12 cellular contexts compared by ENCODE assay signal in genomic region chr3:112646623-112647022, GRCh38. TPM values are rescaled to one million over a fixed set of nuclear protein-coding genes. Genes with fewer than 3 reads are reported as not detected.
DNase-seq lines count a peak whose midpoint lies in the region; TF ChIP-seq lines count a peak whose summit lies in the region.
"Had no signal": no experiment of that assay in that cellular context is flagged by ENCODE, and none has a peak within 500 bp of the region (broad histone marks: within the 10 kb centered on the region; RNA-seq: fewer than 3 reads in every experiment).

No MANE protein-coding gene starts in this region.

- peak overlapping the region; percentile 21; the same call in 1 of the 2 replicates for H3K9ac ChIP-seq in GM23248

- no peaks in the 10 kb centered on the region for H3K9me3 Mint-ChIP-seq in dendritic cell treated with granulocyte-macrophage colony-stimulating factor and Interleukin-4, amounts not matched to agents 40 ng/mL and 50 ng/mL, for 4 days

- no peak overlapping the region for H3K4me3 Mint-ChIP-seq in dendritic cell treated with granulocyte-macrophage colony-stimulating factor and Interleukin-4, amounts not matched to agents 40 ng/mL and 50 ng/mL, for 4 days

- H3K79me2 ChIP-seq in GM23248 (ENCODE audit: insufficient read depth): peaks cover 48% of the 10 kb centered on the region
- H3K79me2 ChIP-seq in osteoblast (ENCODE audit: insufficient read depth, low read length): no peaks in the 10 kb centered on the region

- no peak for TF ChIP-seq CTCF in osteoblast (IDR thresholded peaks at IDR 0.05; ENCODE audit: extremely low read depth, low read depth, low read length)

- H2AFZ ChIP-seq in GM23248 (no peak overlapping the region), osteoblast (ENCODE audit: low read length) (no peak overlapping the region)

- intact Hi-C loops in dendritic cell treated with granulocyte-macrophage colony-stimulating factor and Interleukin-4, amounts not matched to agents 40 ng/mL and 50 ng/mL, for 4 days (cut with micrococcal nuclease): loop anchor here (5.0 kb wide), 1 partner anchor 36 kb away; no protein-coding TSS in a partner anchor

- H3K9me3 ChIP-seq in GM23248 (ENCODE audit: low read depth): no peaks in the 10 kb centered on the region
- H3K9me3 ChIP-seq in osteoblast (ENCODE audit: low read depth, low read length): no peaks in the 10 kb centered on the region
- H3K9me3 ChIP-seq: pancreas had no signal

- peaks cover 51% of the 10 kb centered on the region for H3K4me1 Mint-ChIP-seq in dendritic cell treated with granulocyte-macrophage colony-stimulating factor and Interleukin-4, amounts not matched to agents 40 ng/mL and 50 ng/mL, for 4 days (ENCODE audit: low read depth)

- 68 to 72% methylated on average over 7 of the region's 7 CpGs for WGBS in GM23248 (ENCODE audit: low coverage in 1 of 2, low lambda C conversion rate in 2 of 2, missing lambda C conversion rate in 2 of 2), 2 experiments

- peaks cover 13% of the 10 kb centered on the region for H3K27me3 Mint-ChIP-seq in dendritic cell treated with granulocyte-macrophage colony-stimulating factor and Interleukin-4, amounts not matched to agents 40 ng/mL and 50 ng/mL, for 4 days

- H3K27ac Mint-ChIP-seq in dendritic cell treated with granulocyte-macrophage colony-stimulating factor and Interleukin-4, amounts not matched to agents 40 ng/mL and 50 ng/mL, for 4 days: peak overlapping the region; percentile 9

- peak overlapping the region; percentile 98 for H3K27ac ChIP-seq in GM23248
- peak overlapping the region; percentile 67 for H3K27ac ChIP-seq in osteoblast (ENCODE audit: low read depth, low read length)
- H3K27ac ChIP-seq: pancreas, WERI-Rb-1 had no signal

- DNase-seq in GM23248 (no peak), M059J (ENCODE audit: low read depth) (peak; percentile 48), osteoblast (ENCODE audit: insufficient read length, low spot score, missing footprints) (peak; percentile 19), globus pallidus (ENCODE audit: low spot score) (no peak), T-helper 1 cell (no peak), NCI-H2227 treated with DMSO at 0.1 percent for 48 hours (lab: John Stamatoyannopoulos, UW) (no peak)
- no peak for DNase-seq in effector CD4-positive, alpha-beta T cell
- DNase-seq: activated gamma-delta T cell treated with Interleukin-2 at 50 U/mL for 16 hours; pancreas; stimulated activated CD4-positive, alpha-beta T cell treated with anti-CD3 and anti-CD28 coated beads, Interleukin-15, amount 100 ng/mL, for 24 hours; WERI-Rb-1 had no signal

- H4K20me1 ChIP-seq in GM23248 (ENCODE audit: insufficient read depth) (no peaks in the 10 kb centered on the region), osteoblast (ENCODE audit: insufficient read depth, low read length) (no peaks in the 10 kb centered on the region)

- H3K4me1 ChIP-seq in GM23248 (ENCODE audit: insufficient read depth) (peaks cover 84% of the 10 kb centered on the region), osteoblast (ENCODE audit: insufficient read depth, low read length) (peaks cover 77% of the 10 kb centered on the region)

- in situ Hi-C loops in GM23248 (cut with MboI): loop anchor here (10.0 kb wide), 1 partner anchor 338 kb away; no protein-coding TSS in a partner anchor

- H3K27me3 ChIP-seq in GM23248 (replicated peaks; ENCODE audit: insufficient read depth) (no peaks in the 10 kb centered on the region), osteoblast (ENCODE audit: insufficient read depth, low read length) (no peaks in the 10 kb centered on the region)
- H3K27me3 ChIP-seq: pancreas had no signal

- H3K4me3 ChIP-seq in GM23248 (no peak overlapping the region; the same call in 1 of the 2 replicates), osteoblast (ENCODE audit: insufficient read depth, low read length) (no peak overlapping the region)
- H3K4me3 ChIP-seq: pancreas had no signal

- H3K4me2 ChIP-seq in GM23248 (ENCODE audit: unreplicated experiment) (peak overlapping the region; percentile 36), osteoblast (ENCODE audit: insufficient read depth, low read length) (peak overlapping the region; percentile 49)

- H3F3A ChIP-seq in GM23248 (ENCODE audit: insufficient read depth): peaks cover 66% of the 10 kb centered on the region

- H3K36me3 Mint-ChIP-seq in dendritic cell treated with granulocyte-macrophage colony-stimulating factor and Interleukin-4, amounts not matched to agents 40 ng/mL and 50 ng/mL, for 4 days (ENCODE audit: low read depth): no peaks in the 10 kb centered on the region

- H3K9me2 ChIP-seq in GM23248 (ENCODE audit: insufficient read depth): no peaks in the 10 kb centered on the region

- no peaks in the 10 kb centered on the region for H3K36me3 ChIP-seq in GM23248 (ENCODE audit: low read depth)
- H3K36me3 ChIP-seq in osteoblast (ENCODE audit: insufficient read depth, low read length): no peaks in the 10 kb centered on the region
- H3K36me3 ChIP-seq: pancreas, WERI-Rb-1 had no signal

RNA-seq across cellular contexts. Expression of gene CCDC80, which starts 5.7 kb away (rescaled TPM):
- total RNA-seq in GM23248 (2014; rRNA removed; shearing (Covaris generic)): 1,174 and 1,238 TPM in 2 replicates
- 2,200 and 2,264 TPM in 2 replicates for polyA plus RNA-seq in GM23248 (2016; fragmentation: Nextera tagmentation; extraction: Ambion mirVana)
- 136 and 288 TPM in 2 replicates for total RNA-seq in M059J (2014; rRNA removed; shearing (Covaris generic))
- 564 and 657 TPM in 2 replicates for total RNA-seq in osteoblast

Comparison
In these comparisons a context has a peak if more than half of its experiments do, and no peak if none do; other contexts are left out.
1. DNase-seq: peak in M059J (single experiment) and osteoblast (single experiment); none in GM23248 (single experiment), globus pallidus (single experiment), T-helper 1 cell (0 of 5), NCI-H2227 treated with DMSO at 0.1 percent for 48 hours (single experiment) and effector CD4-positive, alpha-beta T cell (single experiment).